In the genomic region with DNA sequence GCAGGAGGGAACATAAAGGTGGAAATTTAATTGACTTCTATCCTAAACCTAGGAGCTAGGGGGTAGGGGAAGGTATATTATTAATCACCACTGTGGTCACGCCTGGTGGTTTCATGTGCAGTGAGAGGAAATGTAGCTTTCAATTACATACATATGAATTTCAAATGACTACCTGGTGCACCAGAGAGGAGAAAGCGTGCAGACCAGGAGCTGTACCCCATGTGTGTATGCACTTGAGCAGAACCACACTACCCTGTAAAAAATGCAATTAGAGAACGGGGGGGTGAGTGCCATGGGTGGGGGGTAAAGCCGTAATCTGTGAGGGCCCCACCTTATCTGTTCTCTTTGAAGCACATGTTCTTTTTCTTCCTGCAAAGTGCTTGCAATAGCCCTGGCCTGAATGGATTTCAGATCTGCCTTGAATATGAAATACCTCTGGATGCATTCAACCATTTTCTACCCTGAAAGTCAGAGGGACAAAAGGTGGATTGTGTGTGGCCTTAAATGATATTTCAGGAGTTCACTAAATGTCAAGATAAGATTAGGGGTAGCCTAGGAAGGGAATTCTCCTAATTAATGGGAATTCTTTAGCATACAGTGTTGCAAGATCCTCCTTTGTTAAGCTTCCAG, we compare ENCODE assay signal across 28 cellular contexts. TPM values are rescaled to one million over a fixed set of nuclear protein-coding genes. Genes with fewer than 3 reads are reported as not detected.
DNase-seq lines count a peak whose midpoint lies in the region; ATAC-seq and TF ChIP-seq lines count a peak whose summit lies in the region.
"Had no signal": no experiment of that assay in that cellular context is flagged by ENCODE, and none has a peak within 500 bp of the region (broad histone marks: within the 10 kb centered on the region; RNA-seq: fewer than 3 reads in every experiment).

No MANE protein-coding gene starts in this region.

- peaks cover 59% of the 10 kb centered on the region for H3K27me3 Mint-ChIP-seq in activated naive CD4-positive, alpha-beta T cell treated with anti-CD3 and anti-CD28 coated beads, Interleukin-2, amount 10 ng/mL, durations not matched to agents 7 days and 5 days
- peaks cover 15% of the 10 kb centered on the region for H3K27me3 Mint-ChIP-seq in activated naive CD8-positive, alpha-beta T cell treated with anti-CD3 and anti-CD28 coated beads for 36 hours
- H3K27me3 Mint-ChIP-seq in mesothelial cell of epicardium (ENCODE audit: low read depth): peaks cover 79% of the 10 kb centered on the region

- no peaks in the 10 kb centered on the region for H3K9me3 Mint-ChIP-seq in activated naive CD4-positive, alpha-beta T cell treated with anti-CD3 and anti-CD28 coated beads, Interleukin-2, amount 10 ng/mL, durations not matched to agents 7 days and 5 days
- H3K9me3 Mint-ChIP-seq in activated naive CD8-positive, alpha-beta T cell treated with anti-CD3 and anti-CD28 coated beads for 36 hours: no peaks in the 10 kb centered on the region
- no peaks in the 10 kb centered on the region for H3K9me3 Mint-ChIP-seq in mesothelial cell of epicardium
- H3K9me3 Mint-ChIP-seq: activated T-cell treated with anti-CD3 and anti-CD28 coated beads, Interleukin-2, amount 50 U/mL, for 72 hours; H9; WTC11 had no signal

- TF ChIP-seq CTCF in mesothelial cell of epicardium (IDR thresholded peaks at IDR 0.05; ENCODE audit: unreplicated experiment): no peak

- ATAC-seq in Right ventricle myocardium superior (ENCODE audit: poor library complexity): no peak
- ATAC-seq: activated T-cell treated with anti-CD3 and anti-CD28 coated beads, Interleukin-2, amount 50 U/mL, for 72 hours; esophagus mucosa; lower lobe of right lung had no signal

- CTCF ChIA-PET in activated naive CD4-positive, alpha-beta T cell treated with anti-CD3 and anti-CD28 coated beads, Interleukin-2, amount 10 ng/mL, durations not matched to agents 7 days and 5 days (lab: Charles Lee): interaction anchor here (0.7 kb wide), 1 partner anchor 175 kb away, joined by 3 read pairs; no protein-coding TSS in a partner anchor

- H3K36me3 Mint-ChIP-seq in activated naive CD4-positive, alpha-beta T cell treated with anti-CD3 and anti-CD28 coated beads, Interleukin-2, amount 10 ng/mL, durations not matched to agents 7 days and 5 days: peaks cover 2% of the 10 kb centered on the region
- no peaks in the 10 kb centered on the region for H3K36me3 Mint-ChIP-seq in activated naive CD8-positive, alpha-beta T cell treated with anti-CD3 and anti-CD28 coated beads for 36 hours
- no peaks in the 10 kb centered on the region for H3K36me3 Mint-ChIP-seq in mesothelial cell of epicardium
- H3K36me3 Mint-ChIP-seq: brain, WTC11 had no signal

- intact Hi-C loops in posterior vena cava (cut with DNase I) (no loop called here), Right ventricle myocardium superior (cut with DNase I) (no loop called here)

- H3K4me3 Mint-ChIP-seq in activated naive CD4-positive, alpha-beta T cell treated with anti-CD3 and anti-CD28 coated beads, Interleukin-2, amount 10 ng/mL, durations not matched to agents 7 days and 5 days: no peak overlapping the region
- H3K4me3 Mint-ChIP-seq in activated naive CD8-positive, alpha-beta T cell treated with anti-CD3 and anti-CD28 coated beads for 36 hours: peak overlapping the region; percentile 32
- no peak overlapping the region for H3K4me3 Mint-ChIP-seq in mesothelial cell of epicardium
- H3K4me3 Mint-ChIP-seq: activated T-cell treated with anti-CD3 and anti-CD28 coated beads, Interleukin-2, amount 50 U/mL, for 72 hours; IgD-negative memory B cell had no signal

- H3K27ac Mint-ChIP-seq in activated naive CD4-positive, alpha-beta T cell treated with anti-CD3 and anti-CD28 coated beads, Interleukin-2, amount 10 ng/mL, durations not matched to agents 7 days and 5 days: no peak overlapping the region
- no peak overlapping the region for H3K27ac Mint-ChIP-seq in activated naive CD8-positive, alpha-beta T cell treated with anti-CD3 and anti-CD28 coated beads for 36 hours
- peak overlapping the region; percentile 47 for H3K27ac Mint-ChIP-seq in mesothelial cell of epicardium
- H3K27ac Mint-ChIP-seq: activated T-cell treated with anti-CD3 and anti-CD28 coated beads, Interleukin-2, amount 50 U/mL, for 72 hours; IgD-negative memory B cell; WTC11 had no signal

- DNase-seq in activated naive CD4-positive, alpha-beta T cell treated with anti-CD3 and anti-CD28 coated beads, Interleukin-2, amount 10 ng/mL, durations not matched to agents 7 days and 5 days: peak; percentile 32
- DNase-seq in activated naive CD4-positive, alpha-beta T cell treated with Interleukin-2 at 50 U/mL for 16 hours: no peak
- DNase-seq in activated naive CD8-positive, alpha-beta T cell treated with anti-CD3 and anti-CD28 coated beads for 36 hours: peak; percentile 16
- DNase-seq in mesothelial cell of epicardium (ENCODE audit: low spot score in 2 of 2, unreplicated experiment in 2 of 2) (no peak), dermis blood vessel endothelial cell (no peak), posterior vena cava (ENCODE audit: low spot score) (no peak), Right ventricle myocardium superior (no peak), OCI-M2 (lab: John Stamatoyannopoulos, UW; ENCODE audit: unreplicated experiment) (no peak)
- DNase-seq: activated T-cell treated with anti-CD3 and anti-CD28 coated beads, Interleukin-2, amount 50 U/mL, for 72 hours; Calu3; effector memory CD4-positive, alpha-beta T cell; foreskin melanocyte; hippocampal formation; islet precursor cell; lower lobe of right lung; NCI-H1105 treated with DMSO at 0.1 percent for 48 hours; NCI-H2029 treated with DMSO at 0.1 percent for 48 hours; NCI-H510A; stimulated activated CD4-positive, alpha-beta T cell treated with anti-CD3 and anti-CD28 coated beads, Interleukin-4, amount 100 ng/mL, for 24 hours; T1000; upper lobe of left lung had no signal

- H3K4me1 Mint-ChIP-seq in activated naive CD4-positive, alpha-beta T cell treated with anti-CD3 and anti-CD28 coated beads, Interleukin-2, amount 10 ng/mL, durations not matched to agents 7 days and 5 days: peaks cover 41% of the 10 kb centered on the region
- H3K4me1 Mint-ChIP-seq in activated naive CD8-positive, alpha-beta T cell treated with anti-CD3 and anti-CD28 coated beads for 36 hours: peaks cover 19% of the 10 kb centered on the region
- peaks cover 12% of the 10 kb centered on the region for H3K4me1 Mint-ChIP-seq in mesothelial cell of epicardium

RNA-seq across cellular contexts. Expression of a gene that starts 30.9 kb away (rescaled TPM):
- not detected for total RNA-seq in activated naive CD8-positive, alpha-beta T cell treated with anti-CD3 and anti-CD28 coated beads for 36 hours
- total RNA-seq in mesothelial cell of epicardium (17.4 to 19.0 TPM (median 17.6 TPM) in 3 replicates), dermis blood vessel endothelial cell (not detected in 2 replicates), posterior vena cava (not detected), Right ventricle myocardium superior (not detected)
- total RNA-seq: activated T-cell treated with anti-CD3 and anti-CD28 coated beads, Interleukin-2, amount 50 U/mL, for 72 hours; Calu3; M059J; omental fat pad had no signal

Comparison
In these comparisons a context has a peak if more than half of its experiments do, and no peak if none do; other contexts are left out.
1. DNase-seq: peak in activated naive CD4-positive, alpha-beta T cell treated with anti-CD3 and anti-CD28 coated beads, Interleukin-2, amount 10 ng/mL, durations not matched to agents 7 days and 5 days (single experiment) and activated naive CD8-positive, alpha-beta T cell treated with anti-CD3 and anti-CD28 coated beads for 36 hours (single experiment); none in activated naive CD4-positive, alpha-beta T cell treated with Interleukin-2 at 50 U/mL for 16 hours (single experiment), mesothelial cell of epicardium (0 of 2), dermis blood vessel endothelial cell (single experiment), posterior vena cava (single experiment), Right ventricle myocardium superior (single experiment) and OCI-M2 (single experiment).
2. RNA of a gene that starts 30.9 kb away (total RNA-seq): 17.4 to 19.0 TPM in mesothelial cell of epicardium; not detected in posterior vena cava, not detected in activated naive CD8-positive, alpha-beta T cell treated with anti-CD3 and anti-CD28 coated beads for 36 hours, not detected in dermis blood vessel endothelial cell and not detected in Right ventricle myocardium superior (single experiment); every median in the first group is over 10 times any median in the second.